In the genomic region with DNA sequence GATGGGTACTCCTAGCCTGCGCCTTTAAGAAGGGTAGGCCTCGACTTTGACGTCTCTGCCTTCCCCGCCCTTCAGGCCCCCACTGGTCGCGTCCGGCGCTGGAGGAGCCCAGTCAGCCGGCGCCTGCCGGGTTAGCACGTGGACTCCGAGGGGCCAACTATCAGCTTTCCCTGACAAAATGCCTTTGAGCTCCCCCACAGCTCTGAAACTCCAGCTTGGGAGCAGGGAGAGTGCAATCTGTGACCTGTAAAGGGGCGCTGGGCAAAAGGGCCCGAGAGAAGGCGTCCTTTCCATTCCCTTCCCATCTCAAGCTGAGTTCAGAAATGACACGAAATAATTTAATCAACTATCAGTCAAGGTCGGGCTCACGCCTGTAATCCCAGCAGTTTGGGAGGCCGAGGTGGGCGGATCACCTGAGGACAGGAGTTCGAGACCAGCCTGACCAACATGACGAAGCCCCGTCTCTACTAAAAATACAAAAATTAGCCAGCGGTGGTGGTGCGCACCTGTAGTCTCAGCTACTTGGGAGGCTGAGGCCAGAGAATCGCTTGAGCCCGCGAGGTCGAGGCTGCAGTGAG, we compare ENCODE assay signal across 8 cellular contexts. TPM values are rescaled to one million over a fixed set of nuclear protein-coding genes. Genes with fewer than 3 reads are reported as not detected.
DNase-seq lines count a peak whose midpoint lies in the region; TF ChIP-seq lines count a peak whose summit lies in the region.

No MANE protein-coding gene starts in this region.

- 33% methylated on average over 24 of the region's 30 CpGs for WGBS in suprapubic skin

- H3K27ac ChIP-seq in SJCRH30 (no peak overlapping the region), suprapubic skin (peak overlapping the region; percentile 85)

- TF ChIP-seq CTCF in NB4 (IDR thresholded peaks at IDR 0.05; ENCODE audit: low read depth, low read length) (no peak), osteocyte (IDR thresholded peaks at IDR 0.05) (no peak), suprapubic skin (IDR thresholded peaks at IDR 0.05) (no peak)

- H3K9me3 Mint-ChIP-seq in osteocyte (ENCODE audit: unreplicated experiment) = no peaks in the 10 kb centered on the region

- H3K36me3 ChIP-seq in H7 (replicated peaks; ENCODE audit: control insufficient read depth, insufficient read depth, low read length) = peaks cover 6% of the 10 kb centered on the region
- H3K36me3 ChIP-seq in SJCRH30 = 0 out of 2 replicates have a peak, but pooled peaks cover 4% of the 10 kb centered on the region
- peaks cover 6% of the 10 kb centered on the region for H3K36me3 ChIP-seq in suprapubic skin

- DNase-seq in DMS53 treated with DMSO at 0.1 percent for 48 hours (lab: John Stamatoyannopoulos, UW; ENCODE audit: unreplicated experiment) (peak; percentile 97), H7 (peak; percentile 97), NB4 (ENCODE audit: low read depth) (peak; percentile 95), SJCRH30 (peak; percentile 98), foreskin melanocyte (peak; percentile 94), osteocyte (ENCODE audit: extremely low spot score, unreplicated experiment) (peak; percentile 98), suprapubic skin (ENCODE audit: low spot score in 2 of 2) (peak; percentile 98)
- DNase-seq in activated gamma-delta T cell treated with anti-CD3 and anti-CD28 coated beads, Interleukin-2, amount 50 U/mL, for 16 hours (ENCODE audit: low read depth) = peak; percentile 89

- H3K27ac Mint-ChIP-seq in osteocyte (ENCODE audit: unreplicated experiment) = peak overlapping the region; percentile 32

- H3K36me3 Mint-ChIP-seq in osteocyte (ENCODE audit: unreplicated experiment) = peaks cover 2% of the 10 kb centered on the region

- no peaks in the 10 kb centered on the region for H3K27me3 Mint-ChIP-seq in osteocyte (ENCODE audit: unreplicated experiment)

- peak overlapping the region; percentile 60 for H3K4me3 Mint-ChIP-seq in osteocyte (ENCODE audit: unreplicated experiment)

- H3K4me1 Mint-ChIP-seq in osteocyte (ENCODE audit: unreplicated experiment) = peaks cover 29% of the 10 kb centered on the region

- TF ChIP-seq EP300 in suprapubic skin (IDR thresholded peaks at IDR 0.05) = no peak

- H3K4me3 ChIP-seq in H7 (ENCODE audit: insufficient read depth, low read depth, low read length) = peak overlapping the region; percentile 14; the same call in 1 of the 2 replicates
- H3K4me3 ChIP-seq in NB4 (ENCODE audit: low read depth, low read length) = no peak overlapping the region
- no peak overlapping the region for H3K4me3 ChIP-seq in SJCRH30
- H3K4me3 ChIP-seq in suprapubic skin = peak overlapping the region; percentile 98

- TF ChIP-seq POLR2A in NB4 (IDR thresholded peaks at IDR 0.05; ENCODE audit: extremely low read depth, insufficient read length) (no peak), suprapubic skin (IDR thresholded peaks at IDR 0.05) (no peak)

- no peaks in the 10 kb centered on the region for H3K4me1 ChIP-seq in SJCRH30
- peaks cover 48% of the 10 kb centered on the region for H3K4me1 ChIP-seq in suprapubic skin

- H3K9me3 ChIP-seq in SJCRH30 (replicated peaks) (no peaks in the 10 kb centered on the region), suprapubic skin (no peaks in the 10 kb centered on the region)

- H3K27me3 ChIP-seq in H7 (ENCODE audit: control insufficient read depth, insufficient read depth, low read length) (no peaks in the 10 kb centered on the region; the same call in 1 of the 2 replicates), SJCRH30 (no peaks in the 10 kb centered on the region), suprapubic skin (no peaks in the 10 kb centered on the region)

RNA-seq across cellular contexts. Expression of gene SLC25A39, which starts 2.3 kb away (rescaled TPM):
- total RNA-seq in H7 (2014; rRNA removed; shearing (Covaris generic)) = 281 and 295 TPM in 2 replicates
- total RNA-seq in SJCRH30 (2014; rRNA removed; shearing (Covaris generic)) = 86.9 and 87.2 TPM in 2 replicates
- total RNA-seq in osteocyte (109 and 122 TPM in 2 replicates), suprapubic skin (100 to 1,000 TPM in 3 of 4 donors, 10 to 100 TPM in 1; 94.9 to 132 (median 111) TPM)

RNA-seq across cellular contexts. Expression of gene GRN, which starts 18.1 kb away (rescaled TPM):
- total RNA-seq in H7 (2014; rRNA removed; shearing (Covaris generic)) = 122 and 161 TPM in 2 replicates
- 74.4 and 77.2 TPM in 2 replicates for total RNA-seq in SJCRH30 (2014; rRNA removed; shearing (Covaris generic))
- total RNA-seq in osteocyte (574 and 620 TPM in 2 replicates), suprapubic skin (100 to 1,000 TPM; 294 to 451 (median 340) TPM)

RNA-seq across cellular contexts. Expression of gene RUNDC3A, which starts 18.6 kb away (rescaled TPM):
- total RNA-seq in H7 (2014; rRNA removed; shearing (Covaris generic)) = 5.1 and 5.7 TPM in 2 replicates
- 0.14 TPM in 1 of 2 replicates, not detected in the other for total RNA-seq in SJCRH30 (2014; rRNA removed; shearing (Covaris generic))
- total RNA-seq in osteocyte (0.38 and 0.60 TPM in 2 replicates), suprapubic skin (10 to 100 TPM; 12.6 to 22.0 (median 14.7) TPM)

RNA-seq across cellular contexts. Expression of gene FAM171A2, which starts 36.7 kb away (rescaled TPM):
- 23.7 and 24.1 TPM in 2 replicates for total RNA-seq in H7 (2014; rRNA removed; shearing (Covaris generic))
- 11.8 and 13.7 TPM in 2 replicates for total RNA-seq in SJCRH30 (2014; rRNA removed; shearing (Covaris generic))
- 26.1 and 26.9 TPM in 2 replicates for total RNA-seq in osteocyte
- total RNA-seq in suprapubic skin = 1 to 10 TPM; 1.2 to 2.6 (median 1.5) TPM

RNA-seq across cellular contexts. Expression of gene SLC4A1, which starts 59.0 kb away (rescaled TPM):
- 0.07 TPM in 2 replicates for total RNA-seq in H7 (2014; rRNA removed; shearing (Covaris generic))
- total RNA-seq in SJCRH30 (2014; rRNA removed; shearing (Covaris generic)) = 0.04 TPM in 1 of 2 replicates, not detected in the other
- not detected in 2 replicates for total RNA-seq in osteocyte
- under 1 TPM in 3 of 4 donors, not detected in 1; 0.08 to 0.17 (median 0.10) TPM for total RNA-seq in suprapubic skin

Comparison
In these comparisons a context has a peak if more than half of its experiments do, and no peak if none do; other contexts are left out.
1. H3K4me3 ChIP-seq: peak in H7 (single experiment) and suprapubic skin (single experiment); none in NB4 (single experiment) and SJCRH30 (single experiment).
2. Peak in every context shown above with its lines, with median percentiles within 50 percentile points of each other: DNase-seq.